Comparison of ENCODE assay signal across 1 cellular context in genomic region chr22:44574581-44575343, GRCh38.
TF ChIP-seq lines count a peak whose summit lies in the region.

No MANE protein-coding gene starts in this region.

TF ChIP-seq in IMR-90, 13 proteins besides CTCF, POLR2A, EP300 and RAD21 (continued from another document):
- TF ChIP-seq USF2 (IDR thresholded peaks at IDR 0.05; ENCODE audit: low read depth, low read length) (no peak), CEBPB (IDR thresholded peaks at IDR 0.05; ENCODE audit: low read depth, low read length) (no peak), MAZ (IDR thresholded peaks at IDR 0.05; ENCODE audit: borderline replicate concordance, low read depth, low read length) (no peak)
